Comparison of ENCODE assay signal across 8 cellular contexts in the genomic region with DNA sequence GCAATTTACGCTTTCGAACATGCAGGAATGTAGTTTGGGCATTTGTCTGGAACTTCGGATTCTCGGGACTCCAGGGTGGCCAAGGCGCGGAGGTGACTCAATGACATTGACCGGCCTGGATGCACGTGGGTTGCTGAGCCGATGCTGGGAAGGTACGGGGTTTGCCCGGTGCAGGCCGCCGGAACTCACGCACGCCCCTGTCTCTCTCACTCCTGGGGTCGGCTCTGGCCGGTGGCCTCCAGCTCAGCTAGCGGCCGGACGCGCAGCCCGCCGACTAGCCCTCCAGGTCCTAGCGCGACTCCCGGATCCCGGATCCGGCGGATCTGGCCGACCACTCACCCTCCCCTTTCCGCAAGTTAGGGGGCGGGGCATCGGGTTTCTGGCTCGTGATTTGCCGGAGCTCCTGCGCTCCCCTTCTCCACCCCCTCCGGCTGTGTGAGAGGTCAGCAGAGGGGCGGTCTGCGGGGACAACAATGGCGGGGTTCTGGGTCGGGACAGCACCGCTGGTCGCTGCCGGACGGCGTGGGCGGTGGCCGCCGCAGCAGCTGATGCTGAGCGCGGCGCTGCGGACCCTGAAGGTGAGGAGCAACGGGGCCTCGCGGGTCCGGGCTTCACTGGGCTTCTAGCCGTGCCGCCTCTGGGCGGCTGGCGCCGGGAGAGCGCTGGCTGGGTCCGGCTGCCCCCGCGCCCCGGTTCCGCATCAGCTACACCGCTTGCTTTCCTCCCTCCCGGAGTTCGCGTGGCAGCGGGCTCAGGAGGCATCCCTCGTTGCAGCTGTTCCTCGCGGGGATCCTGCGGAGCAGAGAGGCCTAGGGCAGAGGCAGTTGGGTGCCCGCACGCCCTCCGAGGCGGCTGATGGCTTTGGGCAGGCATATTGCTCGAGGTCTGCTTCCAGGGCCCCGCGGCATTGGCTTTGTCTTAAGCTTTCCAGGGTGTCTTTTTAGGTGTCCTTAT. TPM values are rescaled to one million over a fixed set of nuclear protein-coding genes. Genes with fewer than 3 reads are reported as not detected.
DNase-seq lines count a peak whose midpoint lies in the region; TF ChIP-seq lines count a peak whose summit lies in the region.

A gene with protein sequence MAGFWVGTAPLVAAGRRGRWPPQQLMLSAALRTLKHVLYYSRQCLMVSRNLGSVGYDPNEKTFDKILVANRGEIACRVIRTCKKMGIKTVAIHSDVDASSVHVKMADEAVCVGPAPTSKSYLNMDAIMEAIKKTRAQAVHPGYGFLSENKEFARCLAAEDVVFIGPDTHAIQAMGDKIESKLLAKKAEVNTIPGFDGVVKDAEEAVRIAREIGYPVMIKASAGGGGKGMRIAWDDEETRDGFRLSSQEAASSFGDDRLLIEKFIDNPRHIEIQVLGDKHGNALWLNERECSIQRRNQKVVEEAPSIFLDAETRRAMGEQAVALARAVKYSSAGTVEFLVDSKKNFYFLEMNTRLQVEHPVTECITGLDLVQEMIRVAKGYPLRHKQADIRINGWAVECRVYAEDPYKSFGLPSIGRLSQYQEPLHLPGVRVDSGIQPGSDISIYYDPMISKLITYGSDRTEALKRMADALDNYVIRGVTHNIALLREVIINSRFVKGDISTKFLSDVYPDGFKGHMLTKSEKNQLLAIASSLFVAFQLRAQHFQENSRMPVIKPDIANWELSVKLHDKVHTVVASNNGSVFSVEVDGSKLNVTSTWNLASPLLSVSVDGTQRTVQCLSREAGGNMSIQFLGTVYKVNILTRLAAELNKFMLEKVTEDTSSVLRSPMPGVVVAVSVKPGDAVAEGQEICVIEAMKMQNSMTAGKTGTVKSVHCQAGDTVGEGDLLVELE (plus strand): TSS at position 446 of the 954 bp plus-strand sequence. CDS start 28 bp downstream, at position 474.

- H3K9me3 ChIP-seq in SJCRH30 (replicated peaks) (no peaks in the 10 kb centered on the region), neural progenitor cell (ENCODE audit: low read depth) (no peaks in the 10 kb centered on the region), stomach smooth muscle (ENCODE audit: control insufficient read depth in 2 of 2, low read length in 2 of 2) (no peaks in the 10 kb centered on the region)

- no peak for TF ChIP-seq CTCF in neural progenitor cell (IDR thresholded peaks at IDR 0.05)

- peaks cover 6% of the 10 kb centered on the region for H3K9me3 Mint-ChIP-seq in neural progenitor cell

- H3K36me3 Mint-ChIP-seq in neural progenitor cell, result peaks cover 9% of the 10 kb centered on the region

- peaks cover 70% of the 10 kb centered on the region for H3K79me2 ChIP-seq in neural progenitor cell (ENCODE audit: low read depth)

- H2AFZ ChIP-seq in neural progenitor cell (replicated peaks), result peak within 1 kb of the TSS; percentile 53

- H4K20me1 ChIP-seq in neural progenitor cell (ENCODE audit: low read depth), result peaks cover 23% of the 10 kb centered on the region

- H3K9ac ChIP-seq in neural progenitor cell (peak within 1 kb of the TSS; percentile 83), stomach smooth muscle (ENCODE audit: low read length in 2 of 2) (peak within 1 kb of the TSS; percentile 86 to 93)

- H3K4me3 ChIP-seq in SJCRH30 (peak within 1 kb of the TSS; percentile 98), neural progenitor cell (peak within 1 kb of the TSS; percentile 95), stomach smooth muscle (ENCODE audit: low read length in 2 of 2) (peak within 1 kb of the TSS; percentile 96 to 97)

- DNase-seq in ELF-1 (ENCODE audit: low read depth, low spot score) (peak; percentile 99), GOT3 (lab: John Stamatoyannopoulos, UW) (peak; percentile 82), LoVo (ENCODE audit: low spot score) (peak; percentile 91), SJCRH30 (peak; percentile 96 to 97), foreskin melanocyte (peak; percentile 89), neural progenitor cell (ENCODE audit: low spot score) (peak; percentile 99)
- peak; percentile 80 for DNase-seq in activated naive CD4-positive, alpha-beta T cell treated with Interleukin-2 at 50 U/mL for 16 hours

- peaks cover 12% of the 10 kb centered on the region for H3F3A ChIP-seq in neural progenitor cell (ENCODE audit: low read depth)

- H3K27ac ChIP-seq in SJCRH30 (peak within 1 kb of the TSS; percentile 82), neural progenitor cell (peak within 1 kb of the TSS; percentile 71), stomach smooth muscle (ENCODE audit: low read length) (peak within 1 kb of the TSS; percentile 58)

- no peaks in the 10 kb centered on the region for H3K4me1 ChIP-seq in SJCRH30
- peaks cover 19% of the 10 kb centered on the region for H3K4me1 ChIP-seq in neural progenitor cell
- peaks cover 20% of the 10 kb centered on the region for H3K4me1 ChIP-seq in stomach smooth muscle (ENCODE audit: control insufficient read depth, insufficient read depth, low read length)

- H3K27me3 ChIP-seq in SJCRH30 (no peaks in the 10 kb centered on the region), neural progenitor cell (no peaks in the 10 kb centered on the region), stomach smooth muscle (ENCODE audit: control insufficient read depth in 1 of 2, insufficient read depth in 2 of 2, low read length in 2 of 2) (no peaks in the 10 kb centered on the region)

- peak within 1 kb of the TSS; percentile 95 for H3K4me2 ChIP-seq in neural progenitor cell

- peak within 1 kb of the TSS; percentile 98 for H3K4me3 Mint-ChIP-seq in neural progenitor cell

- H3K27me3 Mint-ChIP-seq in neural progenitor cell (ENCODE audit: insufficient read depth, low read depth), result no peaks in the 10 kb centered on the region

- peaks cover 27% of the 10 kb centered on the region for H3K4me1 Mint-ChIP-seq in neural progenitor cell

- no peaks in the 10 kb centered on the region for H3K36me3 ChIP-seq in SJCRH30
- H3K36me3 ChIP-seq in neural progenitor cell, result no peaks in the 10 kb centered on the region
- no peaks in the 10 kb centered on the region for H3K36me3 ChIP-seq in stomach smooth muscle (ENCODE audit: control insufficient read depth in 2 of 2, insufficient read depth in 2 of 2, low read length in 2 of 2)

- peak within 1 kb of the TSS; percentile 68 for H3K27ac Mint-ChIP-seq in neural progenitor cell

RNA-seq across cellular contexts. Expression of the gene that starts here (rescaled TPM):
- 23.4 and 26.8 TPM in 2 replicates for total RNA-seq in SJCRH30 (2014; rRNA removed; shearing (Covaris generic))
- 36.6 and 60.6 TPM in 2 replicates for total RNA-seq in neural progenitor cell (ENCODE audit: low replicate concordance)

Comparison
In these comparisons a context has a peak if more than half of its experiments do, and no peak if none do; other contexts are left out.
1. Peak in every context shown above with its lines: DNase-seq, H3K4me3 ChIP-seq and H3K27ac ChIP-seq.